In genomic region chrX:12901486-12901885, GRCh38 we compare ENCODE assay signal across 8 cellular contexts. TPM values are rescaled to one million over a fixed set of nuclear protein-coding genes. Genes with fewer than 3 reads are reported as not detected.
DNase-seq lines count a peak whose midpoint lies in the region; ATAC-seq and TF ChIP-seq lines count a peak whose summit lies in the region.

No MANE protein-coding gene starts in this region.

- peaks cover 11% of the 10 kb centered on the region for H3K9me3 Mint-ChIP-seq in nephron
- no peaks in the 10 kb centered on the region for H3K9me3 Mint-ChIP-seq in stimulated activated naive CD8-positive, alpha-beta T cell treated with anti-CD3 and anti-CD28 coated beads, Interleukin-15, amount 100 ng/mL, for 72 hours

- H3K4me1 Mint-ChIP-seq in nephron, result no peaks in the 10 kb centered on the region
- H3K4me1 Mint-ChIP-seq in stimulated activated naive CD8-positive, alpha-beta T cell treated with anti-CD3 and anti-CD28 coated beads, Interleukin-15, amount 100 ng/mL, for 72 hours, result peaks cover 14% of the 10 kb centered on the region

- H3K4me3 ChIP-seq in H7 (ENCODE audit: insufficient read depth, low read depth, low read length) (no peak overlapping the region), epithelial cell of esophagus (ENCODE audit: low read length) (no peak overlapping the region)

- no peak overlapping the region for H3K27ac Mint-ChIP-seq in nephron
- H3K27ac Mint-ChIP-seq in stimulated activated naive CD8-positive, alpha-beta T cell treated with anti-CD3 and anti-CD28 coated beads, Interleukin-15, amount 100 ng/mL, for 72 hours, result no peak overlapping the region

- H3K36me3 ChIP-seq in H7 (replicated peaks; ENCODE audit: control insufficient read depth, insufficient read depth, low read length), result no peaks in the 10 kb centered on the region

- DNase-seq in CMK (ENCODE audit: low read depth) (peak; percentile 34), H7 (peak; percentile 75), NCI-H748 treated with DMSO at 0.1 percent for 48 hours (lab: John Stamatoyannopoulos, UW) (peak; percentile 37), epithelial cell of esophagus (ENCODE audit: low read depth) (peak; percentile 61)
- DNase-seq in activated CD8-positive, alpha-beta memory T cell treated with anti-CD3 and anti-CD28 coated beads, Interleukin-2, amount 50 U/mL, for 4 hours, result peak; percentile 70
- DNase-seq in stimulated activated naive CD8-positive, alpha-beta T cell treated with anti-CD3 and anti-CD28 coated beads, Interleukin-15, amount 100 ng/mL, for 72 hours, result peak; percentile 48 to 63

- TF ChIP-seq CTCF in epithelial cell of esophagus (IDR thresholded peaks at IDR 0.05; ENCODE audit: insufficient read depth, low read depth, low read length, missing control alignments), result peak; percentile 62
- TF ChIP-seq CTCF in nephron (IDR thresholded peaks at IDR 0.05; ENCODE audit: unreplicated experiment in 3 of 3), result peak; percentile 54 to 65 (median 61)

- peaks cover 14% of the 10 kb centered on the region for H3K27me3 Mint-ChIP-seq in nephron (ENCODE audit: low read depth)
- no peaks in the 10 kb centered on the region for H3K27me3 Mint-ChIP-seq in stimulated activated naive CD8-positive, alpha-beta T cell treated with anti-CD3 and anti-CD28 coated beads, Interleukin-15, amount 100 ng/mL, for 72 hours

- no peak for ATAC-seq in stimulated activated naive CD8-positive, alpha-beta T cell treated with anti-CD3 and anti-CD28 coated beads, Interleukin-15, amount 100 ng/mL, for 72 hours
- ATAC-seq in GM19467 (IDR thresholded peaks at IDR 0.05; ENCODE audit: unreplicated experiment), result no peak

- no peaks in the 10 kb centered on the region for H3K27me3 ChIP-seq in H7 (ENCODE audit: control insufficient read depth, insufficient read depth, low read length)

- H3K36me3 Mint-ChIP-seq in nephron (ENCODE audit: low read depth), result no peaks in the 10 kb centered on the region

- no peak overlapping the region for H3K4me3 Mint-ChIP-seq in nephron
- H3K4me3 Mint-ChIP-seq in stimulated activated naive CD8-positive, alpha-beta T cell treated with anti-CD3 and anti-CD28 coated beads, Interleukin-15, amount 100 ng/mL, for 72 hours, result peak overlapping the region in 1 of 2 donors; percentile 15

RNA-seq across cellular contexts. Expression of gene TLR8, which starts 4.9 kb away (rescaled TPM):
- not detected in 2 replicates for total RNA-seq in H7 (2014; rRNA removed; shearing (Covaris generic))

RNA-seq across cellular contexts. Expression of gene TLR7, which starts 34.6 kb away (rescaled TPM):
- not detected in 2 replicates for total RNA-seq in H7 (2014; rRNA removed; shearing (Covaris generic))
